ENCODE assay signal across 1 cellular context in the genomic region with DNA sequence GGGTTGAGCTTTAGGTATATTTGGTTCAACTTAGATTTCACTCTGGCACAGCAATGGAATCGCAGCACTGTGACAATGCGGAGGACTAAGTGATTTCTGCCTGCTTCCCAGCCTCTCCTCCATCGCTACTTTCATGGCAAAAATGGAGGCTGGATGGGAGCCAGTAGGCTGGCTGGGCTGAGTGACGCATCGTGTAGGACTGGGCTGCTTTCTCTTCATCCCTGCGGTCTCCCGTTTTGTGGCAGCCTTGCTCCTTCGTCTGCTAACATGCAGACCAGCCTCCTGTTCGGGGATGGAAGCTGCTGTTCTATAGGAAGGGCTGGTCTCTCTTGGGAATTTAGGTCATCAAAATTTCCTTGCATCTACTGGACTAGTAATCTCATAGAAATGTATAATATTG.
TF ChIP-seq lines count a peak whose summit lies in the region.

No MANE protein-coding gene starts in this region.

TF ChIP-seq in H1, 55 proteins besides CTCF, POLR2A, EP300 and RAD21:
- no peak for TF ChIP-seq POU5F1 (IDR thresholded peaks at IDR 0.05; ENCODE audit: low read depth, low read length)
- no peak for TF ChIP-seq BCL11A (IDR thresholded peaks at IDR 0.05; ENCODE audit: low read depth in 2 of 2, low read length in 2 of 2)
- no peak for TF ChIP-seq CEBPB (IDR thresholded peaks at IDR 0.05; ENCODE audit: low read depth, low read length)
- TF ChIP-seq HDAC6 (IDR thresholded peaks at IDR 0.05; ENCODE audit: low read depth, low read length): no peak
- TF ChIP-seq, protein P1, sequence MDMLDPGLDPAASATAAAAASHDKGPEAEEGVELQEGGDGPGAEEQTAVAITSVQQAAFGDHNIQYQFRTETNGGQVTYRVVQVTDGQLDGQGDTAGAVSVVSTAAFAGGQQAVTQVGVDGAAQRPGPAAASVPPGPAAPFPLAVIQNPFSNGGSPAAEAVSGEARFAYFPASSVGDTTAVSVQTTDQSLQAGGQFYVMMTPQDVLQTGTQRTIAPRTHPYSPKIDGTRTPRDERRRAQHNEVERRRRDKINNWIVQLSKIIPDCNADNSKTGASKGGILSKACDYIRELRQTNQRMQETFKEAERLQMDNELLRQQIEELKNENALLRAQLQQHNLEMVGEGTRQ (IDR thresholded peaks at IDR 0.05; ENCODE audit: low read length): no peak
- TF ChIP-seq, protein P2, sequence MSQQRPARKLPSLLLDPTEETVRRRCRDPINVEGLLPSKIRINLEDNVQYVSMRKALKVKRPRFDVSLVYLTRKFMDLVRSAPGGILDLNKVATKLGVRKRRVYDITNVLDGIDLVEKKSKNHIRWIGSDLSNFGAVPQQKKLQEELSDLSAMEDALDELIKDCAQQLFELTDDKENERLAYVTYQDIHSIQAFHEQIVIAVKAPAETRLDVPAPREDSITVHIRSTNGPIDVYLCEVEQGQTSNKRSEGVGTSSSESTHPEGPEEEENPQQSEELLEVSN (IDR thresholded peaks at IDR 0.05): no peak
- TF ChIP-seq CBX8 (IDR thresholded peaks at IDR 0.05; ENCODE audit: borderline replicate concordance, low read depth, low read length): no peak
